ENCODE assay signal across 21 cellular contexts in genomic region chrX:149717803-149718202, GRCh38. TPM values are rescaled to one million over a fixed set of nuclear protein-coding genes. Genes with fewer than 3 reads are reported as not detected.
"Had no signal": no experiment of that assay in that cellular context is flagged by ENCODE, and none has a peak within 500 bp of the region (broad histone marks: within the 10 kb centered on the region; RNA-seq: fewer than 3 reads in every experiment).

No MANE protein-coding gene starts in this region.

- H3K27me3 ChIP-seq: SJSA1 had no signal

- H3K27me3 Mint-ChIP-seq: IgD-negative memory B cell had no signal

- DNase-seq: Kasumi-1, MM.1S, NCI-H1092 treated with DMSO at 0.1 percent for 48 hours, NCI-H1436 treated with DMSO at 0.1 percent for 48 hours, NCI-H1694, NCI-H187 treated with DMSO at 0.1 percent for 48 hours, NCI-H2029 treated with DMSO at 0.1 percent for 48 hours, NCI-H2171 treated with DMSO at 0.1 percent for 48 hours, NCI-H345, NCI-H446 treated with DMSO at 0.1 percent for 48 hours, NCI-H510A treated with DMSO at 0.1 percent for 48 hours, NCI-H69, NCI-H774, Right ventricle myocardium superior, RPMI8226, SIG-M5 had no signal

- H3K9me3 ChIP-seq: SJSA1 had no signal

- H3K4me3 ChIP-seq: K562, SJSA1, SK-N-MC had no signal

- H3K27ac Mint-ChIP-seq: IgD-negative memory B cell had no signal

- H3K9ac ChIP-seq: KMS-11 had no signal

- H3K36me3 ChIP-seq: SJSA1 had no signal

- H3K27ac ChIP-seq: KMS-11, SJSA1, SK-N-MC had no signal

- H3K4me3 Mint-ChIP-seq: IgD-negative memory B cell had no signal

- H3K36me3 Mint-ChIP-seq: IgD-negative memory B cell had no signal

- H3K4me1 ChIP-seq: SJSA1 had no signal

- ATAC-seq: K562 had no signal

- H3K4me2 ChIP-seq: KMS-11 had no signal

RNA-seq across cellular contexts. Expression of gene MAGEA11, which starts 5.9 kb away (rescaled TPM):
- total RNA-seq: K562, Right ventricle myocardium superior, SJSA1 had no signal
- polyA plus RNA-seq: IgD-negative memory B cell had no signal

RNA-seq across cellular contexts. Expression of gene HSFX1, which starts 56.1 kb away (rescaled TPM):
- total RNA-seq: K562 had no signal
- polyA plus RNA-seq: IgD-negative memory B cell had no signal
